Comparison of ENCODE assay signal across 17 cellular contexts in the genomic region with DNA sequence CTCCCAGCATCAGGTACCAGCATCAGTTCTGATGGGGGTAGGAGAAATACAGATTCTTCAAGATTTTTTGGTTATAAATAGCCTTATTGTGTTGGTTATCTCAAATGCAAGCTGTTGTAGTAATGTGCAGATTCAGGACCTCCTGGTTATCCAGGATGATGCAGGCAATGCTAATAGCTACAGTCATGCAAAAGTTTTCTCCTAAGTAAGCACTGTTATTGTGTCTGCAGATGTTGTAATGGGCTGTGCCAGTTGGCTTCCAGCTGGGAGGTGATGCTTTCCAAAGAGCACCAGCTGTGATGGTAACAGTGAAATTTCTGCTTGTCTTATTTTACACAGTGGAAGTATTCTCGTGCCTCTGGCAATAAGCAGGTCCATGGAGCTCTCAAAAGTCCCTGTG.
"Had no signal": no experiment of that assay in that cellular context is flagged by ENCODE, and none has a peak within 500 bp of the region (broad histone marks: within the 10 kb centered on the region; RNA-seq: fewer than 3 reads in every experiment).

No MANE protein-coding gene starts in this region.

- DNase-seq: activated CD4-positive, alpha-beta T cell treated with anti-CD3 and anti-CD28 coated beads, Interleukin-2, amount 10 ng/mL, durations not matched to agents 7 days and 5 days; activated CD8-positive, alpha-beta memory T cell treated with anti-CD3 and anti-CD28 coated beads for 24 hours; activated gamma-delta T cell treated with Interleukin-2 at 50 U/mL for 16 hours; activated naive CD8-positive, alpha-beta T cell treated with anti-CD3 and anti-CD28 coated beads for 36 hours; amygdala; central memory CD4-positive, alpha-beta T cell; foreskin fibroblast; hypothalamus; islet precursor cell; naive B cell; pancreas; sigmoid colon; spleen; uterus had no signal

- H3K4me3 ChIP-seq: coronary artery, esophagus muscularis mucosa, pancreas, sigmoid colon, spleen, uterus had no signal

- H3K27me3 ChIP-seq: esophagus muscularis mucosa, sigmoid colon, spleen, uterus had no signal

- H3K27me3 Mint-ChIP-seq: activated CD4-positive, alpha-beta T cell treated with anti-CD3 and anti-CD28 coated beads, Interleukin-2, amount 10 ng/mL, durations not matched to agents 7 days and 5 days; activated naive CD8-positive, alpha-beta T cell treated with anti-CD3 and anti-CD28 coated beads for 36 hours; brain; naive B cell had no signal

- H3K4me3 Mint-ChIP-seq: activated CD4-positive, alpha-beta T cell treated with anti-CD3 and anti-CD28 coated beads, Interleukin-2, amount 10 ng/mL, durations not matched to agents 7 days and 5 days; activated naive CD8-positive, alpha-beta T cell treated with anti-CD3 and anti-CD28 coated beads for 36 hours; brain had no signal

- H3K36me3 ChIP-seq: esophagus muscularis mucosa, pancreas, sigmoid colon, spleen, uterus had no signal

- H3K27ac ChIP-seq: coronary artery, esophagus muscularis mucosa, pancreas, sigmoid colon, spleen, uterus had no signal

- H3K36me3 Mint-ChIP-seq: activated naive CD8-positive, alpha-beta T cell treated with anti-CD3 and anti-CD28 coated beads for 36 hours; brain; naive B cell had no signal

- H3K4me1 ChIP-seq: esophagus muscularis mucosa, pancreas, sigmoid colon, spleen, uterus had no signal

- H3K27ac Mint-ChIP-seq: activated CD4-positive, alpha-beta T cell treated with anti-CD3 and anti-CD28 coated beads, Interleukin-2, amount 10 ng/mL, durations not matched to agents 7 days and 5 days; activated naive CD8-positive, alpha-beta T cell treated with anti-CD3 and anti-CD28 coated beads for 36 hours; brain; naive B cell had no signal

- ATAC-seq: pancreas had no signal

- H3K4me1 Mint-ChIP-seq: activated CD4-positive, alpha-beta T cell treated with anti-CD3 and anti-CD28 coated beads, Interleukin-2, amount 10 ng/mL, durations not matched to agents 7 days and 5 days; activated naive CD8-positive, alpha-beta T cell treated with anti-CD3 and anti-CD28 coated beads for 36 hours; brain; naive B cell had no signal

- H3K9me3 ChIP-seq: uterus had no signal
